Comparison of ENCODE assay signal across 9 cellular contexts in the genomic region with DNA sequence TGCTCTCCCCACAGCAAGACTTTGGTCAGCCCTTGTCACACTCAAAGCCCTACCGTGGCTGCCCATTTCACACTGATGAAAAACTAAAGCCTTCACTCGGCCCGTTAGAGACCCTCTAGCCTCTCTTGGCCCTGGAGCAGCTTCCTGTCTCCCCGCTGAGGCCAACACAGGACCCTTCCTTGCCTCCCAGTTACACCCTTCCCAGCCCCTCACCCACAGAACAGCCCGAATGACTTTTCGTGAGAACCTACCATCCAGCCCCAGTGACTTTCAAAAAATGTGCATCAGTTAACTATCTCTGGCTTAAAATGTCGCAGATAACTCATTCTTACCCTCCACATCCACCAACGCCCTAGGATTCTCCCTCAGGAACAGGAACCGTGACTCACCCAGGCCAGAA. TPM values are rescaled to one million over a fixed set of nuclear protein-coding genes. Genes with fewer than 3 reads are reported as not detected.
DNase-seq lines count a peak whose midpoint lies in the region; ATAC-seq, FAIRE-seq and TF ChIP-seq lines count a peak whose summit lies in the region.
"Had no signal": no experiment of that assay in that cellular context is flagged by ENCODE, and none has a peak within 500 bp of the region (broad histone marks: within the 10 kb centered on the region; RNA-seq: fewer than 3 reads in every experiment).

No MANE protein-coding gene starts in this region.

- H3K4me1 ChIP-seq in endocrine pancreas (ENCODE audit: control insufficient read depth, insufficient read depth, low read length), result no peaks in the 10 kb centered on the region
- H3K4me1 ChIP-seq: right atrium auricular region had no signal

- H3K27me3 Mint-ChIP-seq in activated T-cell treated with anti-CD3 and anti-CD28 coated beads, Interleukin-2, amount 50 U/mL, for 4 hours (ENCODE audit: low read depth), result no peaks in the 10 kb centered on the region
- H3K27me3 Mint-ChIP-seq in stimulated activated memory B cell treated with anti-CD40 and anti-IgM and Interleukin-4, amounts not matched to agents 10 μg/mL and 1 μg/mL and 100 μg/mL, for 72 hours, result no peaks in the 10 kb centered on the region

- peaks cover 3% of the 10 kb centered on the region for H3K4me1 Mint-ChIP-seq in activated T-cell treated with anti-CD3 and anti-CD28 coated beads, Interleukin-2, amount 50 U/mL, for 4 hours (ENCODE audit: low read depth)
- peaks cover 7% of the 10 kb centered on the region for H3K4me1 Mint-ChIP-seq in stimulated activated memory B cell treated with anti-CD40 and anti-IgM and Interleukin-4, amounts not matched to agents 10 μg/mL and 1 μg/mL and 100 μg/mL, for 72 hours

- H3K36me3 ChIP-seq in endocrine pancreas (ENCODE audit: control insufficient read depth, insufficient read depth, low read length), result no peaks in the 10 kb centered on the region
- H3K36me3 ChIP-seq: right atrium auricular region had no signal

- no peak for ATAC-seq in activated T-cell treated with anti-CD3 and anti-CD28 coated beads, Interleukin-2, amount 50 U/mL, for 4 hours
- no peak for ATAC-seq in stimulated activated memory B cell treated with anti-CD40 and anti-IgM and Interleukin-4, amounts not matched to agents 10 μg/mL and 1 μg/mL and 100 μg/mL, for 72 hours
- ATAC-seq in GM19452 (IDR thresholded peaks at IDR 0.05; ENCODE audit: unreplicated experiment), result no peak

- TF ChIP-seq POLR2A in H54 (IDR thresholded peaks at IDR 0.05; ENCODE audit: low read depth, low read length), result no peak

- H3K27ac Mint-ChIP-seq in stimulated activated memory B cell treated with anti-CD40 and anti-IgM and Interleukin-4, amounts not matched to agents 10 μg/mL and 1 μg/mL and 100 μg/mL, for 72 hours, result peak overlapping the region; percentile 88

- H3K4me3 ChIP-seq in endocrine pancreas (ENCODE audit: control insufficient read depth, insufficient read depth, low read length), result peak overlapping the region; percentile 47

- H3K27me3 ChIP-seq in endocrine pancreas (ENCODE audit: control insufficient read depth, insufficient read depth, low read length), result no peaks in the 10 kb centered on the region
- H3K27me3 ChIP-seq: right atrium auricular region had no signal

- FAIRE-seq in H54 (lab: Jason Lieb, UNC), result no peak

- no peak overlapping the region for H3K9ac ChIP-seq in endocrine pancreas (ENCODE audit: control insufficient read depth, insufficient read depth, low read length)

- DNase-seq in activated T-cell treated with anti-CD3 and anti-CD28 coated beads, Interleukin-2, amount 50 U/mL, for 4 hours, result no peak
- DNase-seq in activated T-cell treated with anti-CD3 and anti-CD28 coated beads, Interleukin-2, amount 50 U/mL, for 1 hour, result no peak
- DNase-seq in RPMI7951 (ENCODE audit: low read depth) (peak; percentile 32), H54 (ENCODE audit: insufficient read length, low spot score) (no peak), pons (ENCODE audit: low spot score) (no peak)

- no peaks in the 10 kb centered on the region for H3K9me3 ChIP-seq in endocrine pancreas (ENCODE audit: control insufficient read depth, low read length)
- H3K9me3 ChIP-seq: right atrium auricular region had no signal

- peak overlapping the region; percentile 90 for H3K4me3 Mint-ChIP-seq in activated T-cell treated with anti-CD3 and anti-CD28 coated beads, Interleukin-2, amount 50 U/mL, for 4 hours
- H3K4me3 Mint-ChIP-seq in stimulated activated memory B cell treated with anti-CD40 and anti-IgM and Interleukin-4, amounts not matched to agents 10 μg/mL and 1 μg/mL and 100 μg/mL, for 72 hours, result peak overlapping the region; percentile 93

- H3K36me3 Mint-ChIP-seq in activated T-cell treated with anti-CD3 and anti-CD28 coated beads, Interleukin-2, amount 50 U/mL, for 4 hours (ENCODE audit: insufficient read depth), result peaks cover 2% of the 10 kb centered on the region
- no peaks in the 10 kb centered on the region for H3K36me3 Mint-ChIP-seq in stimulated activated memory B cell treated with anti-CD40 and anti-IgM and Interleukin-4, amounts not matched to agents 10 μg/mL and 1 μg/mL and 100 μg/mL, for 72 hours

- no peaks in the 10 kb centered on the region for H3K9me3 Mint-ChIP-seq in activated T-cell treated with anti-CD3 and anti-CD28 coated beads, Interleukin-2, amount 50 U/mL, for 4 hours
- H3K9me3 Mint-ChIP-seq in stimulated activated memory B cell treated with anti-CD40 and anti-IgM and Interleukin-4, amounts not matched to agents 10 μg/mL and 1 μg/mL and 100 μg/mL, for 72 hours, result no peaks in the 10 kb centered on the region

RNA-seq across cellular contexts. Expression of a gene that starts 0.8 kb away (rescaled TPM):
- total RNA-seq in activated T-cell treated with anti-CD3 and anti-CD28 coated beads, Interleukin-2, amount 50 U/mL, for 4 hours, result 10 to 100 TPM; 19.7 to 22.5 (median 20.8) TPM
- 34.2 and 47.3 TPM in 2 replicates for total RNA-seq in RPMI7951 (2014; rRNA removed; shearing (Covaris generic))

RNA-seq across cellular contexts. Expression of a gene that starts 36.2 kb away (rescaled TPM):
- 100 to 1,000 TPM; 621 to 728 (median 711) TPM for total RNA-seq in activated T-cell treated with anti-CD3 and anti-CD28 coated beads, Interleukin-2, amount 50 U/mL, for 4 hours
- 1,280 and 1,342 TPM in 2 replicates for total RNA-seq in RPMI7951 (2014; rRNA removed; shearing (Covaris generic))
